In genomic region chr1:170804879-170805278, GRCh38 we compare ENCODE assay signal across 36 cellular contexts.
"Had no signal": no experiment of that assay in that cellular context is flagged by ENCODE, and none has a peak within 500 bp of the region (broad histone marks: within the 10 kb centered on the region; RNA-seq: fewer than 3 reads in every experiment).

No MANE protein-coding gene starts in this region.

- H3K4me3 Mint-ChIP-seq: activated CD4-positive, alpha-beta memory T cell treated with anti-CD3 and anti-CD28 coated beads for 36 hours; activated CD4-positive, alpha-beta T cell treated with anti-CD3 and anti-CD28 coated beads for 36 hours; activated CD4-positive, alpha-beta T cell treated with anti-CD3 and anti-CD28 coated beads, Interleukin-2, amount 10 ng/mL, durations not matched to agents 24 days and 14 days; activated CD8-positive, alpha-beta memory T cell treated with anti-CD3 and anti-CD28 coated beads, Interleukin-2, amount 10 ng/mL, durations not matched to agents 7 days and 5 days; activated CD8-positive, alpha-beta T cell treated with anti-CD3 and anti-CD28 coated beads, Interleukin-2, amount 10 ng/mL, durations not matched to agents 7 days and 5 days; activated naive CD8-positive, alpha-beta T cell; activated T-cell treated with anti-CD3 and anti-CD28 coated beads, Interleukin-2, amount 50 U/mL, for 24 hours; activated T-cell treated with anti-CD3 and anti-CD28 coated beads, Interleukin-2, amount 50 U/mL, for 72 hours; activated T-helper 17 cell treated with anti-CD3 and anti-CD28 coated beads, Interleukin-2, amount 50 U/mL, for 72 hours; central memory CD8-positive, alpha-beta T cell; effector memory CD8-positive, alpha-beta T cell; T-helper 17 cell; T-helper 2 cell treated with Interferon-gamma antibody and Interleukin-4, amounts not matched to agents 5 μg/mL and 100 μg/mL, for 36 hours had no signal

- H3K4me3 ChIP-seq: esophagus muscularis mucosa, gastrocnemius medialis, heart left ventricle had no signal

- H3K27me3 ChIP-seq: brain microvascular endothelial cell, esophagus muscularis mucosa, foreskin keratinocyte, gastrocnemius medialis, heart left ventricle had no signal

- H3K27ac Mint-ChIP-seq: activated CD4-positive, alpha-beta memory T cell treated with anti-CD3 and anti-CD28 coated beads for 36 hours; activated CD4-positive, alpha-beta T cell treated with anti-CD3 and anti-CD28 coated beads for 36 hours; activated CD4-positive, alpha-beta T cell treated with anti-CD3 and anti-CD28 coated beads, Interleukin-2, amount 10 ng/mL, durations not matched to agents 24 days and 14 days; activated CD8-positive, alpha-beta memory T cell treated with anti-CD3 and anti-CD28 coated beads, Interleukin-2, amount 10 ng/mL, durations not matched to agents 7 days and 5 days; activated CD8-positive, alpha-beta T cell treated with anti-CD3 and anti-CD28 coated beads, Interleukin-2, amount 10 ng/mL, durations not matched to agents 7 days and 5 days; activated naive CD8-positive, alpha-beta T cell; activated T-cell treated with anti-CD3 and anti-CD28 coated beads, Interleukin-2, amount 50 U/mL, for 24 hours; activated T-cell treated with anti-CD3 and anti-CD28 coated beads, Interleukin-2, amount 50 U/mL, for 72 hours; activated T-helper 17 cell treated with anti-CD3 and anti-CD28 coated beads, Interleukin-2, amount 50 U/mL, for 72 hours; effector memory CD8-positive, alpha-beta T cell; T-helper 17 cell; T-helper 2 cell treated with Interferon-gamma antibody and Interleukin-4, amounts not matched to agents 5 μg/mL and 100 μg/mL, for 36 hours had no signal

- H3K4me1 ChIP-seq: esophagus muscularis mucosa, gastrocnemius medialis, heart left ventricle had no signal

- H3K36me3 ChIP-seq: brain microvascular endothelial cell, esophagus muscularis mucosa, gastrocnemius medialis, heart left ventricle had no signal

- ATAC-seq: activated CD4-positive, alpha-beta T cell treated with anti-CD3 and anti-CD28 coated beads for 36 hours; activated CD8-positive, alpha-beta memory T cell treated with anti-CD3 and anti-CD28 coated beads, Interleukin-2, amount 10 ng/mL, durations not matched to agents 7 days and 5 days; activated CD8-positive, alpha-beta T cell treated with anti-CD3 and anti-CD28 coated beads, Interleukin-2, amount 10 ng/mL, durations not matched to agents 7 days and 5 days; activated T-cell treated with anti-CD3 and anti-CD28 coated beads, Interleukin-2, amount 50 U/mL, for 72 hours; activated T-helper 17 cell treated with anti-CD3 and anti-CD28 coated beads, Interleukin-2, amount 50 U/mL, for 72 hours; effector memory CD8-positive, alpha-beta T cell; foreskin keratinocyte; gastrocnemius medialis; heart left ventricle; T-helper 17 cell had no signal

- H3K4me1 Mint-ChIP-seq: activated CD4-positive, alpha-beta T cell treated with anti-CD3 and anti-CD28 coated beads for 36 hours; activated CD4-positive, alpha-beta T cell treated with anti-CD3 and anti-CD28 coated beads, Interleukin-2, amount 10 ng/mL, durations not matched to agents 24 days and 14 days; activated CD8-positive, alpha-beta memory T cell treated with anti-CD3 and anti-CD28 coated beads, Interleukin-2, amount 10 ng/mL, durations not matched to agents 7 days and 5 days; activated T-helper 17 cell treated with anti-CD3 and anti-CD28 coated beads, Interleukin-2, amount 50 U/mL, for 72 hours; central memory CD8-positive, alpha-beta T cell; T-helper 17 cell had no signal

- H3K36me3 Mint-ChIP-seq: activated CD4-positive, alpha-beta memory T cell treated with anti-CD3 and anti-CD28 coated beads for 36 hours; activated CD8-positive, alpha-beta memory T cell treated with anti-CD3 and anti-CD28 coated beads, Interleukin-2, amount 10 ng/mL, durations not matched to agents 7 days and 5 days; activated naive CD8-positive, alpha-beta T cell had no signal

- DNase-seq: activated CD4-positive, alpha-beta memory T cell treated with anti-CD3 and anti-CD28 coated beads for 36 hours; activated CD4-positive, alpha-beta T cell treated with anti-CD3 and anti-CD28 coated beads for 36 hours; activated CD4-positive, alpha-beta T cell treated with anti-CD3 and anti-CD28 coated beads, Interleukin-2, amount 10 ng/mL, durations not matched to agents 24 days and 14 days; activated CD4-positive, CD25-positive, alpha-beta regulatory T cell; activated CD4-positive, CD25-positive, alpha-beta regulatory T cell treated with anti-CD3 and anti-CD28 coated beads, Interleukin-2, amount 50 U/mL, for 72 hours; activated CD8-positive, alpha-beta memory T cell treated with anti-CD3 and anti-CD28 coated beads, Interleukin-2, amount 10 ng/mL, durations not matched to agents 7 days and 5 days; activated CD8-positive, alpha-beta memory T cell treated with anti-CD3 and anti-CD28 coated beads, Interleukin-2, amount 50 U/mL, for 4 hours; activated CD8-positive, alpha-beta T cell treated with anti-CD3 and anti-CD28 coated beads, Interleukin-2, amount 10 ng/mL, durations not matched to agents 7 days and 5 days; activated effector memory CD4-positive, alpha-beta T cell treated with Interleukin-2 at 50 U/mL for 16 hours; activated gamma-delta T cell treated with Interleukin-2 at 50 U/mL for 16 hours; activated naive CD4-positive, alpha-beta T cell treated with anti-CD3 and anti-CD28 coated beads, Interleukin-2, amount 50 U/mL, for 16 hours; activated naive CD4-positive, alpha-beta T cell treated with Interleukin-2 at 50 U/mL for 16 hours; activated T-cell treated with anti-CD3 and anti-CD28 coated beads, Interleukin-2, amount 50 U/mL, for 24 hours; activated T-cell treated with anti-CD3 and anti-CD28 coated beads, Interleukin-2, amount 50 U/mL, for 72 hours; amniotic stem cell; anterior cingulate cortex; cortex of kidney; dermis blood vessel endothelial cell; effector CD4-positive, alpha-beta T cell; effector memory CD8-positive, alpha-beta T cell; erythroblast; foreskin keratinocyte; gastrocnemius medialis; glutamatergic neuron; heart left ventricle; T-helper 1 cell; T-helper 17 cell had no signal

- H3K27ac ChIP-seq: brain microvascular endothelial cell, esophagus muscularis mucosa, foreskin keratinocyte, gastrocnemius medialis, heart left ventricle had no signal

- H3K9me3 ChIP-seq: esophagus muscularis mucosa, gastrocnemius medialis, heart left ventricle had no signal

- H3K27me3 Mint-ChIP-seq: activated CD4-positive, alpha-beta T cell treated with anti-CD3 and anti-CD28 coated beads, Interleukin-2, amount 10 ng/mL, durations not matched to agents 24 days and 14 days; activated CD8-positive, alpha-beta memory T cell treated with anti-CD3 and anti-CD28 coated beads, Interleukin-2, amount 10 ng/mL, durations not matched to agents 7 days and 5 days had no signal

- FAIRE-seq: astrocyte, bronchial epithelial cell, colon had no signal

- H3K9me3 Mint-ChIP-seq: activated CD4-positive, alpha-beta memory T cell treated with anti-CD3 and anti-CD28 coated beads for 36 hours; activated CD4-positive, alpha-beta T cell treated with anti-CD3 and anti-CD28 coated beads, Interleukin-2, amount 10 ng/mL, durations not matched to agents 24 days and 14 days; activated T-cell treated with anti-CD3 and anti-CD28 coated beads, Interleukin-2, amount 50 U/mL, for 24 hours; activated T-cell treated with anti-CD3 and anti-CD28 coated beads, Interleukin-2, amount 50 U/mL, for 72 hours; activated T-helper 17 cell treated with anti-CD3 and anti-CD28 coated beads, Interleukin-2, amount 50 U/mL, for 72 hours; central memory CD8-positive, alpha-beta T cell; effector memory CD8-positive, alpha-beta T cell; T-helper 2 cell treated with Interferon-gamma antibody and Interleukin-4, amounts not matched to agents 5 μg/mL and 100 μg/mL, for 36 hours had no signal
